In the genomic region with DNA sequence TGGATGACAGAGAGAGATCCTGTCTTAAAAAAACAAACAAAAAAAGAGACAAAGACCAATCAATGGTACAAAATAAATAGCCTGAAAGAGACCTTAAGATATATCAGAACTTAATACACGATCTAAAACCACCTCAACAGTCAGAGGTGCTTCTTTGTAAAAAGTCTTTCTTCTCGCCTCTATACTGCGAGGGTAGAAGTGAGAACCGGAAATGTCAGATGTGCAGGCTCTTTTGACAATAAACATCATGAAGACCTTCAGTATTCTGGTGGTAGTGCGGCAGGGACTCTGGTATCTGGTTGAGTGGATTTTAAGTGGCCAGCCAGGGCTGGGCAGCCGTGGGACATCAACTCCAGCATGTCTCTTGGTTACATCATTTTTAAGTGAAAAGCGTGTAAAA, we compare ENCODE assay signal across 10 cellular contexts.
"Had no signal": no experiment of that assay in that cellular context is flagged by ENCODE, and none has a peak within 500 bp of the region (broad histone marks: within the 10 kb centered on the region; RNA-seq: fewer than 3 reads in every experiment).

No MANE protein-coding gene starts in this region.

- H3K27ac Mint-ChIP-seq: activated CD4-positive, alpha-beta memory T cell treated with anti-CD3 and anti-CD28 coated beads, Interleukin-2, amount 10 ng/mL, durations not matched to agents 7 days and 5 days; endodermal cell had no signal

- H3K27me3 ChIP-seq: pancreas, suprapubic skin had no signal

- H3K27me3 Mint-ChIP-seq: activated CD4-positive, alpha-beta memory T cell treated with anti-CD3 and anti-CD28 coated beads, Interleukin-2, amount 10 ng/mL, durations not matched to agents 7 days and 5 days had no signal

- ATAC-seq: pancreas had no signal

- H3K4me3 Mint-ChIP-seq: activated CD4-positive, alpha-beta memory T cell treated with anti-CD3 and anti-CD28 coated beads, Interleukin-2, amount 10 ng/mL, durations not matched to agents 7 days and 5 days; endodermal cell had no signal

- H3K9me3 Mint-ChIP-seq: activated CD4-positive, alpha-beta memory T cell treated with anti-CD3 and anti-CD28 coated beads, Interleukin-2, amount 10 ng/mL, durations not matched to agents 7 days and 5 days; endodermal cell had no signal

- H3K4me3 ChIP-seq: pancreas, suprapubic skin had no signal

- H3K4me1 Mint-ChIP-seq: endodermal cell had no signal

- H3K4me1 ChIP-seq: pancreas had no signal

- H3K27ac ChIP-seq: pancreas, suprapubic skin had no signal

- DNase-seq: activated CD4-positive, alpha-beta memory T cell treated with anti-CD3 and anti-CD28 coated beads, Interleukin-2, amount 10 ng/mL, durations not matched to agents 7 days and 5 days; activated CD8-positive, alpha-beta memory T cell treated with anti-CD3 and anti-CD28 coated beads, Interleukin-2, amount 50 U/mL, for 4 hours; activated naive CD4-positive, alpha-beta T cell; endodermal cell; head of caudate nucleus; pancreas; stimulated activated naive CD4-positive, alpha-beta T cell; T1000; trophoblast cell had no signal

- H3K9me3 ChIP-seq: pancreas, suprapubic skin had no signal
